Comparison of ENCODE assay signal across 10 cellular contexts in the genomic region with DNA sequence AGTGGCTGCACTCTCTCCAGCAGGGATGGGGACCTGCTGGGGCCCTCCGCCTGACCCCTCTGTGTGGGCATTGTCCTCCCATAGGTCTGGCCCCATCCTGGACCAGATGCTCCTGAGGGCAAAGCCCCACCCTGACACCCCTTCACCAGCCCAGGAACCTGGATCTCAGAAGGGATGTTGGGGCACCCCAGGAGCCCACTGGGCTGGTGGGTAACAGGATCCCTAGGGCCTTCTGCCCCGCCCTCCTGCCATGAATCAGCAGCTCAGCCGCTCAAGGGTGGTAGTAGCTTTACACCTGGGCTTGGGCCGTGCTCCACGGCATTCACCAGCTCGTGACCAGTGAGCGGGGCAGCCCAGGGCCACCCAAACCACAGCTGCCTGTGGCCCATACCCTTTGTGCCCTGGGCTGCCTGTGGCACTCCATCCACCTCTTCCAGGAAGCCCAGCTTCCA. TPM values are rescaled to one million over a fixed set of nuclear protein-coding genes. Genes with fewer than 3 reads are reported as not detected.
DNase-seq lines count a peak whose midpoint lies in the region; ATAC-seq and TF ChIP-seq lines count a peak whose summit lies in the region.
"Had no signal": no experiment of that assay in that cellular context is flagged by ENCODE, and none has a peak within 500 bp of the region (broad histone marks: within the 10 kb centered on the region; RNA-seq: fewer than 3 reads in every experiment).

No MANE protein-coding gene starts in this region.

- H3K4me3 ChIP-seq in neural cell (ENCODE audit: low read length), result no peak overlapping the region

- no peak overlapping the region for H3K4me2 ChIP-seq in neural cell (ENCODE audit: low read length)

- H3F3A ChIP-seq in neural cell (ENCODE audit: insufficient read depth, low read length, poor library complexity, severe bottlenecking), result no peaks in the 10 kb centered on the region

- peaks cover 6% of the 10 kb centered on the region for H3K79me2 ChIP-seq in neural cell (replicated peaks; ENCODE audit: insufficient read depth, low read length)

- intact Hi-C loops in posterior cingulate gyrus (cut with DNase I) (no loop called here), posterior vena cava (cut with DNase I) (no loop called here)

- no peak overlapping the region for H2AFZ ChIP-seq in neural cell (ENCODE audit: low read depth, low read length)

- H3K9me2 ChIP-seq in neural cell (ENCODE audit: insufficient read depth, low read length), result no peaks in the 10 kb centered on the region

- H3K9me3 ChIP-seq in neural cell (ENCODE audit: low read length), result no peaks in the 10 kb centered on the region
- H3K9me3 ChIP-seq: suprapubic skin had no signal

- H3K27ac Mint-ChIP-seq in activated naive CD8-positive, alpha-beta T cell, result no peak overlapping the region

- DNase-seq in activated CD4-positive, CD25-positive, alpha-beta regulatory T cell treated with anti-CD3 and anti-CD28 coated beads, Interleukin-2, amount 50 U/mL, for 72 hours, result no peak
- DNase-seq in M059J (ENCODE audit: low read depth) (peak; percentile 55), posterior cingulate gyrus (no peak), posterior vena cava (ENCODE audit: low spot score) (no peak)
- DNase-seq: activated CD4-positive, CD25-positive, alpha-beta regulatory T cell had no signal

- H4K20me1 ChIP-seq in neural cell (ENCODE audit: insufficient read depth), result no peaks in the 10 kb centered on the region

- TF ChIP-seq EP300 in neural cell (conservative IDR thresholded peaks at IDR 0.05; ENCODE audit: poor library complexity, severe bottlenecking), result no peak

- no peak for TF ChIP-seq RAD21 in neural cell (conservative IDR thresholded peaks at IDR 0.05)

- no peaks in the 10 kb centered on the region for H3K9me3 Mint-ChIP-seq in activated naive CD8-positive, alpha-beta T cell (ENCODE audit: low read depth)

- no peak for TF ChIP-seq CTCF in neural cell (IDR thresholded peaks at IDR 0.05; ENCODE audit: poor library complexity, severe bottlenecking)

- no peak overlapping the region for H3K27ac ChIP-seq in neural cell (ENCODE audit: low read length)
- H3K27ac ChIP-seq: suprapubic skin had no signal

- H3K36me3 ChIP-seq in neural cell (ENCODE audit: insufficient read depth, low read length), result no peaks in the 10 kb centered on the region
- H3K36me3 ChIP-seq: suprapubic skin had no signal

- H3K27me3 Mint-ChIP-seq in activated naive CD8-positive, alpha-beta T cell, result peaks cover 7% of the 10 kb centered on the region

- ATAC-seq in activated CD4-positive, CD25-positive, alpha-beta regulatory T cell treated with anti-CD3 and anti-CD28 coated beads, Interleukin-2, amount 50 U/mL, for 24 hours, result peak; percentile 33 to 37
- ATAC-seq in HG02623 (IDR thresholded peaks at IDR 0.05; ENCODE audit: unreplicated experiment), result no peak

- no peaks in the 10 kb centered on the region for H3K36me3 Mint-ChIP-seq in activated naive CD8-positive, alpha-beta T cell

- H3K9ac ChIP-seq in neural cell (ENCODE audit: low read length), result peak overlapping the region; percentile 26

- peaks cover 7% of the 10 kb centered on the region for H3K4me1 Mint-ChIP-seq in activated naive CD8-positive, alpha-beta T cell (ENCODE audit: low read depth)

- no peaks in the 10 kb centered on the region for H3K27me3 ChIP-seq in neural cell (ENCODE audit: insufficient read depth, low read depth, low read length)

- H3K4me3 Mint-ChIP-seq in activated naive CD8-positive, alpha-beta T cell, result peak overlapping the region; percentile 66

TF ChIP-seq in neural cell, 6 proteins besides CTCF, POLR2A, EP300 and RAD21:
- TF ChIP-seq SMC3 (conservative IDR thresholded peaks at IDR 0.05; ENCODE audit: poor library complexity), result no peak
- no peak for TF ChIP-seq POLR2AphosphoS5 (IDR thresholded peaks at IDR 0.05)
- no peak for TF ChIP-seq TAF1 (IDR thresholded peaks at IDR 0.05; ENCODE audit: low read depth)
- TF ChIP-seq, protein P1, sequence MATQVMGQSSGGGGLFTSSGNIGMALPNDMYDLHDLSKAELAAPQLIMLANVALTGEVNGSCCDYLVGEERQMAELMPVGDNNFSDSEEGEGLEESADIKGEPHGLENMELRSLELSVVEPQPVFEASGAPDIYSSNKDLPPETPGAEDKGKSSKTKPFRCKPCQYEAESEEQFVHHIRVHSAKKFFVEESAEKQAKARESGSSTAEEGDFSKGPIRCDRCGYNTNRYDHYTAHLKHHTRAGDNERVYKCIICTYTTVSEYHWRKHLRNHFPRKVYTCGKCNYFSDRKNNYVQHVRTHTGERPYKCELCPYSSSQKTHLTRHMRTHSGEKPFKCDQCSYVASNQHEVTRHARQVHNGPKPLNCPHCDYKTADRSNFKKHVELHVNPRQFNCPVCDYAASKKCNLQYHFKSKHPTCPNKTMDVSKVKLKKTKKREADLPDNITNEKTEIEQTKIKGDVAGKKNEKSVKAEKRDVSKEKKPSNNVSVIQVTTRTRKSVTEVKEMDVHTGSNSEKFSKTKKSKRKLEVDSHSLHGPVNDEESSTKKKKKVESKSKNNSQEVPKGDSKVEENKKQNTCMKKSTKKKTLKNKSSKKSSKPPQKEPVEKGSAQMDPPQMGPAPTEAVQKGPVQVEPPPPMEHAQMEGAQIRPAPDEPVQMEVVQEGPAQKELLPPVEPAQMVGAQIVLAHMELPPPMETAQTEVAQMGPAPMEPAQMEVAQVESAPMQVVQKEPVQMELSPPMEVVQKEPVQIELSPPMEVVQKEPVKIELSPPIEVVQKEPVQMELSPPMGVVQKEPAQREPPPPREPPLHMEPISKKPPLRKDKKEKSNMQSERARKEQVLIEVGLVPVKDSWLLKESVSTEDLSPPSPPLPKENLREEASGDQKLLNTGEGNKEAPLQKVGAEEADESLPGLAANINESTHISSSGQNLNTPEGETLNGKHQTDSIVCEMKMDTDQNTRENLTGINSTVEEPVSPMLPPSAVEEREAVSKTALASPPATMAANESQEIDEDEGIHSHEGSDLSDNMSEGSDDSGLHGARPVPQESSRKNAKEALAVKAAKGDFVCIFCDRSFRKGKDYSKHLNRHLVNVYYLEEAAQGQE (IDR thresholded peaks at IDR 0.05; ENCODE audit: borderline replicate concordance), result no peak
- TF ChIP-seq MXI1 (conservative IDR thresholded peaks at IDR 0.05; ENCODE audit: poor library complexity, severe bottlenecking), result no peak
- no peak for TF ChIP-seq EZH2 (IDR thresholded peaks at IDR 0.05; ENCODE audit: borderline replicate concordance, insufficient read depth, low read length, poor library complexity, severe bottlenecking)

RNA-seq across cellular contexts. Expression of a gene that starts 1.0 kb away (rescaled TPM):
- total RNA-seq in M059J (2014; rRNA removed; shearing (Covaris generic)), result 10.1 and 16.9 TPM in 2 replicates
- polyA plus RNA-seq in neural cell, result 36.7 and 53.3 TPM in 2 replicates
- 24.3 and 25.1 TPM in 2 replicates for polyA minus RNA-seq in neural cell
- total RNA-seq in posterior vena cava, result 10 to 100 TPM; 10.4 to 13.2 TPM

RNA-seq across cellular contexts. Expression of a gene that starts 7.7 kb away (rescaled TPM):
- total RNA-seq in M059J (2014; rRNA removed; shearing (Covaris generic)), result 1.7 and 1.9 TPM in 2 replicates
- 36.3 and 55.0 TPM in 2 replicates for polyA plus RNA-seq in neural cell
- polyA minus RNA-seq in neural cell, result 11.2 and 15.3 TPM in 2 replicates
- total RNA-seq in posterior vena cava, result 10 to 100 TPM; 11.5 to 11.6 TPM

RNA-seq across cellular contexts. Expression of a gene that starts 11.4 kb away (rescaled TPM):
- total RNA-seq in M059J (2014; rRNA removed; shearing (Covaris generic)), result 5.4 and 12.3 TPM in 2 replicates
- 39.1 and 40.5 TPM in 2 replicates for polyA plus RNA-seq in neural cell
- polyA minus RNA-seq in neural cell, result 28.7 and 29.2 TPM in 2 replicates
- 10 to 100 TPM; 14.1 to 23.6 TPM for total RNA-seq in posterior vena cava

RNA-seq across cellular contexts. Expression of a gene that starts 17.7 kb away (rescaled TPM):
- 1.7 and 12.5 TPM in 2 replicates for total RNA-seq in M059J (2014; rRNA removed; shearing (Covaris generic))
- polyA plus RNA-seq in neural cell, result 74.5 and 89.1 TPM in 2 replicates
- 58.4 and 60.8 TPM in 2 replicates for polyA minus RNA-seq in neural cell
- total RNA-seq in posterior vena cava, result 10 to 100 TPM; 20.6 to 23.4 TPM

RNA-seq across cellular contexts. Expression of a gene that starts 45.0 kb away (rescaled TPM):
- total RNA-seq in M059J (2014; rRNA removed; shearing (Covaris generic)), result 44.4 and 59.5 TPM in 2 replicates
- 38.6 and 57.4 TPM in 2 replicates for polyA plus RNA-seq in neural cell
- 61.9 and 76.2 TPM in 2 replicates for polyA minus RNA-seq in neural cell
- total RNA-seq in posterior vena cava, result 100 to 1,000 TPM; 108 to 125 TPM
